In genomic region chr3:185948292-185948691, GRCh38 we compare ENCODE assay signal across 1 cellular context.
TF ChIP-seq lines count a peak whose summit lies in the region.

No MANE protein-coding gene starts in this region.

TF ChIP-seq in HepG2, 621 proteins besides CTCF, POLR2A, EP300 and RAD21 (continued from another document):
- TF ChIP-seq USF2 (IDR thresholded peaks at IDR 0.05; ENCODE audit: low read depth, low read length), result 0 out of 2 replicates have a peak, but pooled peaks have one; percentile 43
- peak; percentile 49; the same call in 1 of the 2 replicates for TF ChIP-seq USF2 (CRISPR knock-in tag; IDR thresholded peaks at IDR 0.05; ENCODE audit: borderline replicate concordance)
- no peak for TF ChIP-seq ZNF207 (IDR thresholded peaks at IDR 0.05; ENCODE audit: borderline replicate concordance)
- no peak for TF ChIP-seq NR3C1 (CRISPR knock-in tag; IDR thresholded peaks at IDR 0.05)
TF ChIP-seq in HepG2: peak in this region for 4.
